9 cellular contexts compared by ENCODE assay signal in the genomic region with DNA sequence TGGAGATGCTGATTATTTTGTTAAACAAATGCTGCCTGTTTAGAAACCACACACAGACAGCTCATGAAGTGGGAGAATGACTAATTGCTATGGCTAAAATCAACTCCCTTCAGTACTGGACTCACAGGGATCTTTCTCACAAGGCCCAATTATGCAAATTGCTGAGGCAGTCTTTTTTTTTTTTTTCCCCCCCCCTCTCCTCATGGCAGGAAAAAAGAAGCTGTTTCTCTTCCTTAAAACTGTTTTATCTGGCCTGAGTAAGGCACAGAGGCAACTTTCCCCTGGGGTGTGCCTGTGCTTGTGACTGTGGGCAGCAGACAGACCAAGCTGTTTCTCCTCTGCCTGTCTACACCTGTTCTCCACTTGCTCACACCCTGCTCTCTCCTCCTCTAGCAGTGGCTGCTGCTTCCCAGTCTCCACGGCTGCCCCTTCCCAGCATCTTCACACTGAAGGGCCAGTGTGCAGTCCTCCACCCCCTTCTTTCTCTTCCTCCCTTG.
A peak's percentile ranks its signal among the peaks of the same experiment; 100 is the strongest.
DNase-seq lines count a peak whose midpoint lies in the region; ATAC-seq, FAIRE-seq and TF ChIP-seq lines count a peak whose summit lies in the region.
"Had no signal": no experiment of that assay in that cellular context is flagged by ENCODE, and none has a peak within 500 bp of the region (broad histone marks: within the 10 kb centered on the region; RNA-seq: fewer than 3 reads in every experiment).

No MANE protein-coding gene starts in this region.

- peak; percentile 32 for ATAC-seq in GM21367 (IDR thresholded peaks at IDR 0.05; ENCODE audit: unreplicated experiment)

- FAIRE-seq in small intestine (lab: Jason Lieb, UNC) = no peak

- peak overlapping the region; percentile 88 for H3K27ac ChIP-seq in epithelial cell of prostate
- peak overlapping the region; percentile 9 to 11 for H3K27ac ChIP-seq in small intestine (ENCODE audit: low read depth in 1 of 2, low read length in 1 of 2)

- 47 to 68% (median 58%) methylated on average over 1 of the region's 1 CpG for WGBS in small intestine, 3 donors

- H3K4me3 ChIP-seq in AG09309 (ENCODE audit: control insufficient read depth, low read depth, low read length) (peak overlapping the region; percentile 1), small intestine (ENCODE audit: low read depth in 1 of 2, low read length in 2 of 2) (no peak overlapping the region), HAP-1 (no peak overlapping the region)

- in situ Hi-C loops in HAP-1 (cut with MboI; ENCODE audit: low sequenced_read_pairs) = loop anchor here (10.0 kb wide), 1 partner anchor 299 kb away; no protein-coding TSS in a partner anchor

- H3K36me3 ChIP-seq in small intestine (ENCODE audit: control insufficient read depth in 2 of 2, insufficient read depth in 2 of 2, low read length in 2 of 2) = no peaks in the 10 kb centered on the region
- H3K36me3 ChIP-seq in HAP-1 (replicated peaks) = no peaks in the 10 kb centered on the region

- peak; percentile 57 for DNase-seq in AG09309 (ENCODE audit: low read depth)
- DNase-seq in MV-4-11 (lab: John Stamatoyannopoulos, UW) = peak; percentile 82
- DNase-seq in epithelial cell of prostate (ENCODE audit: low read depth, low spot score) = peak; percentile 79
- no peak for DNase-seq in small intestine
- no peak for DNase-seq in GM19240 (ENCODE audit: insufficient read length, low spot score)
- DNase-seq in HAP-1 (ENCODE audit: low spot score in 2 of 2) = no peak
- no peak for DNase-seq in ureter (ENCODE audit: low spot score)
- DNase-seq: activated T-cell treated with anti-CD3 and anti-CD28 coated beads, Interleukin-2, amount 50 U/mL, for 72 hours had no signal

- peaks cover 6 to 11% of the 10 kb centered on the region in 2 donors for H3K4me1 ChIP-seq in small intestine (ENCODE audit: control insufficient read depth in 2 of 2, insufficient read depth in 1 of 2, low read depth in 1 of 2, low read length in 1 of 2)
- H3K4me1 ChIP-seq in HAP-1 = peaks cover 29% of the 10 kb centered on the region

- H3K27me3 ChIP-seq in small intestine (ENCODE audit: control insufficient read depth in 2 of 2, insufficient read depth in 2 of 2, low read length in 2 of 2) (no peaks in the 10 kb centered on the region), HAP-1 (ENCODE audit: low read depth) (no peaks in the 10 kb centered on the region)

- H3K9me3 ChIP-seq in small intestine (ENCODE audit: control insufficient read depth, low read depth) = no peaks in the 10 kb centered on the region
- H3K9me3 ChIP-seq in HAP-1 = no peaks in the 10 kb centered on the region

- no peak for TF ChIP-seq CTCF in AG09309 (IDR thresholded peaks at IDR 0.05; ENCODE audit: control insufficient read depth, insufficient read depth, low read depth, low read length, missing control alignments)

Comparison
In these comparisons a context has a peak if more than half of its experiments do, and no peak if none do; other contexts are left out.
1. DNase-seq: peak in AG09309 (single experiment), MV-4-11 (single experiment) and epithelial cell of prostate (single experiment); none in small intestine (single experiment), GM19240 (single experiment), HAP-1 (0 of 2) and ureter (single experiment).